Comparison of ENCODE assay signal across 1 cellular context in the genomic region with DNA sequence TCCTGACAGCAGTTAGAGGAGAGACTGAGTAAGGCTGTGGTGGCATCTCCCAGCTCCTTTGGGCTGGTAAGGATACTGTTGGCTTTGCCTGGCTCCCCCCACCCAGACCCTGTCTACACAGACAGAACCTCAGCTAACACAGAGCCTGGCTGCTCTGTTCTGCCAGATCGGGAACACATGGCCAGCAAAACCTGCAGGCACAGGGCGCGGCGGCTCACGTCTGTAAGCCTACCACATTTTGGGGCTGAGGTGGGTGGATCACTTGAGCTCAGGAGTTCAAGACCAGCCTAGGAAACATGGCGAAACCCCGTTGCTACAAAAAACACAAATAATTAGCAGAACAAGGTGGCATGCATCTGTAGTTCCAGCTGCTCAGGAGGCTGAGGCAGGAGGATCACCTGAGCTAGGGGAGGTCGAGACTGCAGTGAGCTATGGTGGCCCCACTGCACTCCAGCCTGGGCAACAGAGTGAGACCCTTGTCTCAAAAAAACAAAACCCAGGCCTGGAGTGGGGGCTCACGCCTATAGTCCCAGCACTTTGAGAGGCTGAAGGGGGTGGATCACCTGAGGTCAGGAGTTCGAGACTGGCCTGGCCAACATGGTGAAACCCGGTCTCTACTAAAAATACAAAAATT.
TF ChIP-seq lines count a peak whose summit lies in the region.

No MANE protein-coding gene starts in this region.

TF ChIP-seq in A549, 52 proteins besides CTCF, POLR2A, EP300 and RAD21 (continued from another document):
- TF ChIP-seq HMGXB4 (CRISPR knock-in tag; IDR thresholded peaks at IDR 0.05; ENCODE audit: borderline replicate concordance) (no peak), RCOR1 (IDR thresholded peaks at IDR 0.05; ENCODE audit: low read depth, low read length) (no peak), ZFP36 (IDR thresholded peaks at IDR 0.05; ENCODE audit: borderline replicate concordance, partially characterized antibody) (no peak), FOSL2 (IDR thresholded peaks at IDR 0.05) (no peak), FOSL2 (CRISPR knock-in tag; IDR thresholded peaks at IDR 0.05) (no peak), POLR2AphosphoS2 (conservative IDR thresholded peaks at IDR 0.05; ENCODE audit: low read length) (0 out of 2 replicates have a peak, but pooled peaks have one; percentile 23), HOXB13 (CRISPR knock-in tag; IDR thresholded peaks at IDR 0.05; ENCODE audit: low read depth) (no peak), PHF8 (IDR thresholded peaks at IDR 0.05; ENCODE audit: borderline replicate concordance, low read depth) (no peak), GATA3 (IDR thresholded peaks at IDR 0.05; ENCODE audit: borderline replicate concordance) (0 out of 2 replicates have a peak, but pooled peaks have one; percentile 12), HOXB5 (CRISPR knock-in tag; IDR thresholded peaks at IDR 0.05) (no peak), TP53 (CRISPR knock-in tag; IDR thresholded peaks at IDR 0.05) (no peak), MAZ (IDR thresholded peaks at IDR 0.05; ENCODE audit: borderline replicate concordance, low read depth, low read length) (no peak), HOXA7 (CRISPR knock-in tag; IDR thresholded peaks at IDR 0.05) (no peak), PBX3 (IDR thresholded peaks at IDR 0.05) (peak; percentile 33; the same call in 1 of the 2 replicates), CEBPB (IDR thresholded peaks at IDR 0.05) (no peak)
- TF ChIP-seq, protein P1, sequence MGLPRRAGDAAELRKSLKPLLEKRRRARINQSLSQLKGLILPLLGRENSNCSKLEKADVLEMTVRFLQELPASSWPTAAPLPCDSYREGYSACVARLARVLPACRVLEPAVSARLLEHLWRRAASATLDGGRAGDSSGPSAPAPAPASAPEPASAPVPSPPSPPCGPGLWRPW (IDR thresholded peaks at IDR 0.05): no peak
